29 cellular contexts compared by ENCODE assay signal in the genomic region with DNA sequence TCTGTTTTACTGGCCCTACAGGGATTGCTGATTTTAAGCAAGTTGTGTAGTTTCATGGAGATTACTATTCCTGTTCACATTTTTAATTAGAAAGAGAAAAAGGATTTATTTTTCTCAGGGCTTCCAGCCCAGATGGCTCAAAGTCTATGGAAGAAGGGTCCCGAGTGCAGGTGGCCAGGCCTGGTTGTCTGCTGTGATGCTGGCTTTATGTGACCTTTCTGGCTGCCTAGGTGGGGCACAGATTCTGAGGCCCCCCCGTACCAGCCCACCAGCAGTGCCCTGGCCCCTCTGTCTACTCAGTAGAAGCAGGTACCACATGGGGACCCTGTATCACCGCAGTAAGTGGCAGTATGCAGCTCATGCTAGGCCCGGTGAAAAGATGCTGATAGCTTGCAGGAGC.
"Had no signal": no experiment of that assay in that cellular context is flagged by ENCODE, and none has a peak within 500 bp of the region (broad histone marks: within the 10 kb centered on the region; RNA-seq: fewer than 3 reads in every experiment).

No MANE protein-coding gene starts in this region.

- H3K4me1 Mint-ChIP-seq: activated B cell treated with CpG ODN at 0.5 μM for 24 hours; activated T-helper 17 cell treated with anti-CD3 and anti-CD28 coated beads, Interleukin-2, amount 50 U/mL, for 72 hours; central memory CD8-positive, alpha-beta T cell had no signal

- H3K27me3 Mint-ChIP-seq: activated B cell treated with CpG ODN at 0.5 μM for 24 hours; activated CD8-positive, alpha-beta T cell treated with anti-CD3 and anti-CD28 coated beads for 36 hours; activated naive CD8-positive, alpha-beta T cell; activated T-helper 17 cell treated with anti-CD3 and anti-CD28 coated beads, Interleukin-2, amount 50 U/mL, for 72 hours; central memory CD8-positive, alpha-beta T cell; dendritic cell treated with granulocyte-macrophage colony-stimulating factor and Interleukin-4, amounts not matched to agents 40 ng/mL and 50 ng/mL, for 4 days had no signal

- H3K27ac ChIP-seq: brain microvascular endothelial cell, coronary artery, dorsolateral prefrontal cortex, foreskin keratinocyte, gastroesophageal sphincter, heart right ventricle, VCaP had no signal

- H3K4me3 Mint-ChIP-seq: activated B cell treated with CpG ODN at 0.5 μM for 24 hours; activated CD8-positive, alpha-beta T cell treated with anti-CD3 and anti-CD28 coated beads for 36 hours; activated naive CD8-positive, alpha-beta T cell; activated T-cell treated with anti-CD3 and anti-CD28 coated beads, Interleukin-2, amount 50 U/mL, for 4 hours; activated T-helper 17 cell treated with anti-CD3 and anti-CD28 coated beads, Interleukin-2, amount 50 U/mL, for 72 hours; central memory CD8-positive, alpha-beta T cell; dendritic cell treated with granulocyte-macrophage colony-stimulating factor and Interleukin-4, amounts not matched to agents 40 ng/mL and 50 ng/mL, for 4 days; endodermal cell had no signal

- H3K27ac Mint-ChIP-seq: activated B cell treated with CpG ODN at 0.5 μM for 24 hours; activated CD8-positive, alpha-beta T cell treated with anti-CD3 and anti-CD28 coated beads for 36 hours; activated naive CD8-positive, alpha-beta T cell; activated T-helper 17 cell treated with anti-CD3 and anti-CD28 coated beads, Interleukin-2, amount 50 U/mL, for 72 hours; dendritic cell treated with granulocyte-macrophage colony-stimulating factor and Interleukin-4, amounts not matched to agents 40 ng/mL and 50 ng/mL, for 4 days; endodermal cell had no signal

- H3K9me3 ChIP-seq: gastroesophageal sphincter had no signal

- ATAC-seq: activated CD4-positive, CD25-positive, alpha-beta regulatory T cell treated with anti-CD3 and anti-CD28 coated beads, Interleukin-2, amount 50 U/mL, for 24 hours; activated CD8-positive, alpha-beta T cell treated with anti-CD3 and anti-CD28 coated beads for 36 hours; activated T-cell treated with anti-CD3 and anti-CD28 coated beads, Interleukin-2, amount 50 U/mL, for 4 hours; activated T-helper 17 cell treated with anti-CD3 and anti-CD28 coated beads, Interleukin-2, amount 50 U/mL, for 72 hours; esophagus mucosa; foreskin keratinocyte; gastroesophageal sphincter; heart right ventricle had no signal

- H3K4me3 ChIP-seq: coronary artery, dorsolateral prefrontal cortex, gastroesophageal sphincter, heart right ventricle had no signal

- H3K9me3 Mint-ChIP-seq: activated B cell treated with CpG ODN at 0.5 μM for 24 hours; activated CD8-positive, alpha-beta T cell treated with anti-CD3 and anti-CD28 coated beads for 36 hours; activated T-cell treated with anti-CD3 and anti-CD28 coated beads, Interleukin-2, amount 50 U/mL, for 4 hours; activated T-helper 17 cell treated with anti-CD3 and anti-CD28 coated beads, Interleukin-2, amount 50 U/mL, for 72 hours; dendritic cell treated with granulocyte-macrophage colony-stimulating factor and Interleukin-4, amounts not matched to agents 40 ng/mL and 50 ng/mL, for 4 days had no signal

- H3K4me1 ChIP-seq: foreskin keratinocyte, gastroesophageal sphincter had no signal

- H3K36me3 ChIP-seq: brain microvascular endothelial cell, gastroesophageal sphincter, heart right ventricle had no signal

- H3K27me3 ChIP-seq: brain microvascular endothelial cell, dorsolateral prefrontal cortex, foreskin keratinocyte, gastroesophageal sphincter, heart right ventricle had no signal

- DNase-seq: activated B cell treated with CpG ODN at 0.5 μM for 24 hours; activated CD4-positive, alpha-beta T cell treated with anti-CD3 and anti-CD28 coated beads for 48 hours; activated CD4-positive, alpha-beta T cell treated with anti-CD3 and anti-CD28 coated beads, Interleukin-2, amount 50 U/mL, for 1 hour; activated CD4-positive, alpha-beta T cell treated with anti-CD3 and anti-CD28 coated beads, Interleukin-2, amount 50 U/mL, for 48 hours; activated CD8-positive, alpha-beta memory T cell treated with anti-CD3 and anti-CD28 coated beads for 24 hours; activated CD8-positive, alpha-beta T cell treated with anti-CD3 and anti-CD28 coated beads for 36 hours; activated effector memory CD4-positive, alpha-beta T cell treated with Interleukin-2 at 50 U/mL for 16 hours; activated gamma-delta T cell treated with Interleukin-2 at 50 U/mL for 16 hours; activated naive CD4-positive, alpha-beta T cell treated with anti-CD3 and anti-CD28 coated beads, Interleukin-2, amount 50 U/mL, for 16 hours; activated naive CD4-positive, alpha-beta T cell treated with Interleukin-2 at 50 U/mL for 16 hours; activated T-cell treated with anti-CD3 and anti-CD28 coated beads, Interleukin-2, amount 50 U/mL, for 4 hours; amniotic stem cell; anterior cingulate cortex; brain microvascular endothelial cell; dorsolateral prefrontal cortex; effector memory CD4-positive, alpha-beta T cell; endodermal cell; foreskin keratinocyte; heart right ventricle; T-helper 2 cell had no signal

- H3K36me3 Mint-ChIP-seq: activated naive CD8-positive, alpha-beta T cell had no signal
